29 cellular contexts compared by ENCODE assay signal in genomic region chr17:41758601-41759000, GRCh38. TPM values are rescaled to one million over a fixed set of nuclear protein-coding genes. Genes with fewer than 3 reads are reported as not detected.
"Had no signal": no experiment of that assay in that cellular context is flagged by ENCODE, and none has a peak within 500 bp of the region (broad histone marks: within the 10 kb centered on the region; RNA-seq: fewer than 3 reads in every experiment).

No MANE protein-coding gene starts in this region.

- FAIRE-seq: TTC549 had no signal

- H3K36me3 ChIP-seq: MG63 had no signal

- H3K9me3 ChIP-seq: MG63, Peyer's patch had no signal

- ATAC-seq: activated naive CD8-positive, alpha-beta T cell treated with anti-CD3 and anti-CD28 coated beads, Interleukin-2, amount 50 U/mL, for 24 hours; PC-3; Right ventricle myocardium inferior had no signal

- H3K27me3 ChIP-seq: MG63, Peyer's patch had no signal

- H3K27ac ChIP-seq: Peyer's patch had no signal

- H3K4me1 ChIP-seq: Peyer's patch had no signal

- DNase-seq: activated CD4-positive, alpha-beta memory T cell treated with anti-CD3 and anti-CD28 coated beads for 36 hours; activated CD4-positive, alpha-beta T cell treated with anti-CD3 and anti-CD28 coated beads, Interleukin-2, amount 10 ng/mL, durations not matched to agents 24 days and 14 days; activated CD8-positive, alpha-beta memory T cell treated with anti-CD3 and anti-CD28 coated beads, Interleukin-2, amount 50 U/mL, for 4 hours; activated effector memory CD4-positive, alpha-beta T cell treated with Interleukin-2 at 50 U/mL for 16 hours; activated naive CD4-positive, alpha-beta T cell treated with anti-CD3 and anti-CD28 coated beads, Interleukin-2, amount 10 ng/mL, durations not matched to agents 7 days and 5 days; activated naive CD8-positive, alpha-beta T cell treated with anti-CD3 and anti-CD28 coated beads, Interleukin-2, amount 50 U/mL, for 24 hours; activated T-cell treated with anti-CD3 and anti-CD28 coated beads for 4 hours; activated T-cell treated with anti-CD3 and anti-CD28 coated beads, Interleukin-2, amount 50 U/mL, for 48 hours; anterior cingulate cortex; cerebellar nuclear complex; Kasumi-1; MG63; NCI-H1048; NCI-H1105 treated with DMSO at 0.1 percent for 48 hours; NCI-H1436; NCI-H1694; NCI-H1930; NCI-H345; NCI-H524 treated with DMSO at 0.1 percent for 48 hours; PC-3; Peyer's patch; RPMI8226; SIG-M5 had no signal

- H3K4me3 ChIP-seq: MG63, Peyer's patch had no signal

RNA-seq across cellular contexts. Expression of gene HAP1, which starts 24.2 kb away (rescaled TPM):
- total RNA-seq: activated CD4-positive, alpha-beta memory T cell treated with anti-CD3 and anti-CD28 coated beads for 36 hours had no signal

RNA-seq across cellular contexts. Expression of gene GAST, which starts 46.5 kb away (rescaled TPM):
- total RNA-seq: activated CD4-positive, alpha-beta memory T cell treated with anti-CD3 and anti-CD28 coated beads for 36 hours; activated CD4-positive, alpha-beta T cell treated with anti-CD3 and anti-CD28 coated beads, Interleukin-2, amount 10 ng/mL, durations not matched to agents 24 days and 14 days; cardiac septum; NCI-H460; PC-3; Peyer's patch; Right ventricle myocardium inferior; SK-MEL-5; T-helper 1 cell treated with Interleukin-12 subunit alpha and Interleukin-12 subunit beta and Interleukin-4 antibody, amounts not matched to agents 30 ng/mL and 1 ng/mL, for 36 hours had no signal
